Comparison of ENCODE assay signal across 8 cellular contexts in genomic region chr17:27455569-27455913, GRCh38. TPM values are rescaled to one million over a fixed set of nuclear protein-coding genes. Genes with fewer than 3 reads are reported as not detected.
DNase-seq lines count a peak whose midpoint lies in the region; ATAC-seq and TF ChIP-seq lines count a peak whose summit lies in the region.

No MANE protein-coding gene starts in this region.

- CTCF ChIA-PET in mammary epithelial cell (lab: Charles Lee; ENCODE audit: low non-redundant PET): no interaction called here

- H3K9me3 ChIP-seq in right atrium auricular region: no peaks in the 10 kb centered on the region
- no peaks in the 10 kb centered on the region for H3K9me3 ChIP-seq in mammary epithelial cell (replicated peaks; ENCODE audit: insufficient read depth, low read length)
- H3K9me3 ChIP-seq in muscle layer of colon (ENCODE audit: low read length): no peaks in the 10 kb centered on the region

- peak overlapping the region; percentile 86 to 88 for H3K27ac ChIP-seq in right atrium auricular region
- no peak overlapping the region for H3K27ac ChIP-seq in mammary epithelial cell (ENCODE audit: insufficient read depth, low read depth, low read length)
- H3K27ac ChIP-seq in muscle layer of colon (ENCODE audit: low read depth, low read length): peak overlapping the region; percentile 59

- dilution Hi-C loops in mammary epithelial cell (cut with HindIII; ENCODE audit: low sequenced_read_pairs): no loop called here

- H3K4me1 ChIP-seq in right atrium auricular region (peaks cover 0 to 22% of the 10 kb centered on the region in 2 donors), mammary epithelial cell (ENCODE audit: insufficient read depth, low read length) (peaks cover 11% of the 10 kb centered on the region), muscle layer of colon (ENCODE audit: insufficient read depth, low read length) (peaks cover 38% of the 10 kb centered on the region)

- H3K9ac ChIP-seq in mammary epithelial cell (ENCODE audit: insufficient read depth, low read length) (no peak overlapping the region), muscle layer of colon (ENCODE audit: low read length) (no peak overlapping the region)

- in situ Hi-C loops in mammary epithelial cell (cut with MboI; ENCODE audit: low sequenced_read_pairs in 2 of 2): no loop called here

- no TSS peak for BruUV-seq in mammary epithelial cell (replicated peaks; lab: Mats Ljungman, UMichigan)

- H3K4me2 ChIP-seq in mammary epithelial cell (ENCODE audit: insufficient read depth, low read depth, low read length): peak overlapping the region; percentile 82

- TF ChIP-seq CTCF in right atrium auricular region (IDR thresholded peaks at IDR 0.05) (no peak), mammary epithelial cell (conservative IDR thresholded peaks at IDR 0.05 in 1 of 2, IDR thresholded peaks at IDR 0.05 in 1 of 2; ENCODE audit: extremely low read depth in 1 of 2, insufficient read depth in 1 of 2, low read depth in 1 of 2, low read length in 2 of 2) (no peak)

- H4K20me1 ChIP-seq in mammary epithelial cell (ENCODE audit: insufficient read depth, low read length): no peaks in the 10 kb centered on the region

- H2AFZ ChIP-seq in mammary epithelial cell (ENCODE audit: low read depth, low read length): peak overlapping the region; percentile 77

- DNase-seq in right atrium auricular region (ENCODE audit: low spot score): no peak
- DNase-seq in left cardiac atrium: no peak
- DNase-seq in mammary epithelial cell: no peak
- DNase-seq in NCI-H748 (lab: John Stamatoyannopoulos, UW; ENCODE audit: unreplicated experiment): no peak
- DNase-seq in NCI-H2029 (lab: John Stamatoyannopoulos, UW): no peak

- no CpG with 5 or more reads among the region's 10 CpGs for WGBS in mammary epithelial cell (ENCODE audit: low coverage, missing lambda C conversion rate)

- H3K4me3 ChIP-seq in right atrium auricular region: peak overlapping the region; percentile 82 to 89
- peak overlapping the region in 1 of 3 experiments; percentile 62 for H3K4me3 ChIP-seq in mammary epithelial cell (replicated peaks in 1 of 3; ENCODE audit: insufficient read depth in 1 of 3, low read depth in 2 of 3, low read length in 3 of 3)
- peak overlapping the region; percentile 79 to 86 for H3K4me3 ChIP-seq in muscle layer of colon (ENCODE audit: low read depth in 1 of 2, low read length in 2 of 2)

- H3K27me3 ChIP-seq in right atrium auricular region: no peaks in the 10 kb centered on the region
- H3K27me3 ChIP-seq in mammary epithelial cell (ENCODE audit: insufficient read depth, low read length): peaks cover 9% of the 10 kb centered on the region
- H3K27me3 ChIP-seq in muscle layer of colon (ENCODE audit: control insufficient read depth in 1 of 2, insufficient read depth in 2 of 2, low read length in 2 of 2): no peaks in the 10 kb centered on the region

- intact Hi-C loops in left cardiac atrium (cut with DNase I) (loop anchor here (5.0 kb wide), 1 partner anchor 142 kb away; no protein-coding TSS in a partner anchor), mammary epithelial cell (cut with micrococcal nuclease) (loop anchor here (10.0 kb wide), 3 partner anchors 69 to 211 kb away; no protein-coding TSS in a partner anchor)

- ATAC-seq in left cardiac atrium: no peak
- ATAC-seq in activated CD4-positive, CD25-positive, alpha-beta regulatory T cell treated with anti-CD3 and anti-CD28 coated beads, Interleukin-2, amount 50 U/mL, for 24 hours: no peak
- no peak for ATAC-seq in GM19023 (IDR thresholded peaks at IDR 0.05; ENCODE audit: unreplicated experiment)

- no peaks in the 10 kb centered on the region for H3K79me2 ChIP-seq in mammary epithelial cell (ENCODE audit: insufficient read depth, low read length)

- H3K36me3 ChIP-seq in right atrium auricular region (no peaks in the 10 kb centered on the region), mammary epithelial cell (ENCODE audit: insufficient read depth, low read length) (no peaks in the 10 kb centered on the region), muscle layer of colon (ENCODE audit: insufficient read depth, low read length) (no peaks in the 10 kb centered on the region)

RNA-seq across cellular contexts. Expression of gene KSR1, which starts 0.7 kb away (rescaled TPM):
- total RNA-seq in right atrium auricular region (10 to 100 TPM in 1 of 2 donors, 1 to 10 TPM in 1; 7.9 to 10.2 TPM), left cardiac atrium (10 to 100 TPM; 15.5 to 23.8 TPM), mammary epithelial cell (1 to 10 TPM; 1.6 to 1.7 TPM)
- 0.78 TPM for polyA plus RNA-seq in mammary epithelial cell
- polyA minus RNA-seq in mammary epithelial cell: 6.8 TPM
